8 cellular contexts compared by ENCODE assay signal in the genomic region with DNA sequence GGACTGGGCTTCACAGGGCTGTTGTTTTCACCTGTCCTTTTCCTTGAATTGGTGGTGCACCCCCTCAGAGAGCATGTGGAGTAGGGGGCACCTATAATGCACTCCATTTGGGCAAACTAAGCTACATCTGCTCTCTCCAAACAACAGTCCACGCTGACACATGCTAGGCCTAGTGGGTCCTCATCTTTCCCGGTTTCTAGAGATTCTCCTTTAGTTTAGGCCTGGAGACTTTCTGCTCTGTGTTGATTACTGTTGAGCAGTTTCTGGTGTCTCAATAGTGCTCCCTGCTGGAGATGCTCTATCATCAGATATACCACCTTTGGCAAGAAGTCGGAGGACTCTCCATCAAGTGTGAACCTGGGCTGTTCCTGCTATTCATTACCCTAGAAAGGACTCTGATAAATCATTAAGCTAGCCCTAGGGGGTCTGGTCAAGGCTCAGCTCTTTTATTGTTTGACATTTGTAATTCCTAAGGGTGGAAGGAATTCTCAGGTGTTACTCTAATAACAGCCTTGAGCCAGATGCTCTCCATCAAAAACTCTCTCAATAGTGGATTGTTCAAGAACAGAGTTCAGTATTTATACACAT.
A peak's percentile ranks its signal among the peaks of the same experiment; 100 is the strongest.
DNase-seq lines count a peak whose midpoint lies in the region; ATAC-seq and TF ChIP-seq lines count a peak whose summit lies in the region.

No MANE protein-coding gene starts in this region.

- H3K9me3 ChIP-seq in CD8-positive, alpha-beta T cell (ENCODE audit: low read length), result no peaks in the 10 kb centered on the region

- H3K27me3 ChIP-seq in CD8-positive, alpha-beta T cell (ENCODE audit: insufficient read depth, low read length), result no peaks in the 10 kb centered on the region

- no peaks in the 10 kb centered on the region for H3K36me3 ChIP-seq in CD8-positive, alpha-beta T cell (ENCODE audit: insufficient read depth, low read length)

- H3K4me1 ChIP-seq in CD8-positive, alpha-beta T cell (ENCODE audit: insufficient read depth, low read length), result peaks cover 8% of the 10 kb centered on the region

- H3K27ac Mint-ChIP-seq in CD8-positive, alpha-beta T cell, result peak overlapping the region; percentile 73
- peak overlapping the region; percentile 14 for H3K27ac Mint-ChIP-seq in progenitor cell of endocrine pancreas

- peak; percentile 82 for TF ChIP-seq CTCF in CD8-positive, alpha-beta T cell (IDR thresholded peaks at IDR 0.05)
- TF ChIP-seq CTCF in progenitor cell of endocrine pancreas (IDR thresholded peaks at IDR 0.05; ENCODE audit: unreplicated experiment), result peak; percentile 59

- H3K9me3 Mint-ChIP-seq in CD8-positive, alpha-beta T cell, result peaks cover 4% of the 10 kb centered on the region
- H3K9me3 Mint-ChIP-seq in progenitor cell of endocrine pancreas (ENCODE audit: low read depth), result peaks cover 13% of the 10 kb centered on the region

- DNase-seq in CD8-positive, alpha-beta T cell, result peak in 6 of 7 experiments; percentile 40 to 73 (median 62)
- DNase-seq in RPMI8226 (peak; percentile 37), germinal center (ENCODE audit: low spot score) (peak; percentile 27), progenitor cell of endocrine pancreas (ENCODE audit: low spot score, unreplicated experiment) (peak; percentile 10), mesenteric fat pad (ENCODE audit: low spot score) (no peak)
- DNase-seq in activated effector memory CD4-positive, alpha-beta T cell treated with anti-CD3 and anti-CD28 coated beads, Interleukin-2, amount 50 U/mL, for 16 hours, result peak; percentile 73

- POLR2A ChIA-PET in CD8-positive, alpha-beta T cell (lab: Charles Lee), result interaction anchor here (0.7 to 1.5 kb wide), 5 partner anchors 64 to 241 kb away, joined by 3 to 16 read pairs (median 3); partner anchors contain the start of gene FYB1

- H3K4me3 Mint-ChIP-seq in CD8-positive, alpha-beta T cell, result no peak overlapping the region
- no peak overlapping the region for H3K4me3 Mint-ChIP-seq in progenitor cell of endocrine pancreas (ENCODE audit: low read depth)

- CTCF ChIA-PET in CD8-positive, alpha-beta T cell (lab: Charles Lee), result interaction anchor here (0.6 to 8.2 kb wide), 48 partner anchors 9 to 314 kb away, joined by 3 to 212 read pairs (median 8); partner anchors contain the start of gene FYB1

- ATAC-seq in CD8-positive, alpha-beta T cell, result peak; percentile 100
- ATAC-seq in GM19324 (IDR thresholded peaks at IDR 0.05; ENCODE audit: low FRiP score, unreplicated experiment), result peak; percentile 81
- peak; percentile 89 for ATAC-seq in HG03442 (IDR thresholded peaks at IDR 0.05; ENCODE audit: unreplicated experiment)

- no peak overlapping the region for H3K4me3 ChIP-seq in CD8-positive, alpha-beta T cell (ENCODE audit: low read depth, low read length)

- intact Hi-C loops in CD8-positive, alpha-beta T cell (cut with DNase I, micrococcal nuclease), result loop anchor here (1.0 to 10.0 kb wide), 7 partner anchors 66 to 289 kb away; no protein-coding TSS in a partner anchor

- H3K27ac ChIP-seq in CD8-positive, alpha-beta T cell (ENCODE audit: low read depth, low read length), result no peak overlapping the region

- H3K27me3 Mint-ChIP-seq in CD8-positive, alpha-beta T cell (ENCODE audit: low read depth), result peaks cover 3% of the 10 kb centered on the region
- no peaks in the 10 kb centered on the region for H3K27me3 Mint-ChIP-seq in progenitor cell of endocrine pancreas

- peaks cover 13% of the 10 kb centered on the region for H3K36me3 Mint-ChIP-seq in CD8-positive, alpha-beta T cell
- H3K36me3 Mint-ChIP-seq in progenitor cell of endocrine pancreas (ENCODE audit: insufficient read depth), result peaks cover 6% of the 10 kb centered on the region

- H3K4me1 Mint-ChIP-seq in CD8-positive, alpha-beta T cell (ENCODE audit: low read depth), result peaks cover 30% of the 10 kb centered on the region
- H3K4me1 Mint-ChIP-seq in progenitor cell of endocrine pancreas (ENCODE audit: low read depth), result peaks cover 23% of the 10 kb centered on the region
